ENCODE assay signal across 11 cellular contexts in the genomic region with DNA sequence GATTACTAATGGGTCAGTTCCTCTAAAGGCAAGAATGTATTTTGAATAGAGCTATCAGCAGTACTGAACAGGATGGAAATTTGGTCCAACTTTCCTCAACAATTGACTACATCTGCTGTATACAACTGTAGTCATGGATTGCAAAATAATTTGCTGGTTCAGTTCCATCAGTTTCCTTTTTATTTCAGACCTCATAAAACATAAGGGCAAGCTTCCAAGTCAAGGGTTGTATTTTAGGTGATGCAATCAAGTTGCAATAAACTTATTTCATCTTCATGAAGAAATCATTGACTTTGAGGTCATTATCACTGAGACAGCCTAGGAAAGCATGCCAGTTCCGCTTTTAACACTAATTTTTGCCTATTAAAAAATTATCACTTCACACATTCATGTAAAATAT.
A peak's percentile ranks its signal among the peaks of the same experiment; 100 is the strongest.
DNase-seq lines count a peak whose midpoint lies in the region; ATAC-seq, FAIRE-seq and TF ChIP-seq lines count a peak whose summit lies in the region.
"Had no signal": no experiment of that assay in that cellular context is flagged by ENCODE, and none has a peak within 500 bp of the region (broad histone marks: within the 10 kb centered on the region; RNA-seq: fewer than 3 reads in every experiment).

No MANE protein-coding gene starts in this region.

- 78% methylated on average over 1 of the region's 1 CpG for WGBS in right cardiac atrium

- in situ Hi-C loops in ACHN (cut with HindIII; ENCODE audit: low pct_ligation_motif_present, low pct_unique_long_range_greater_than_20kb, low sequenced_read_pairs) = no loop called here

- H3K27ac ChIP-seq in HCT116 (ENCODE audit: low read depth, low read length) = no peak overlapping the region
- no peak overlapping the region for H3K27ac ChIP-seq in right cardiac atrium (ENCODE audit: low read length)

- no peaks in the 10 kb centered on the region; a peak in 1 of 4 replicates for H3K4me1 ChIP-seq in HCT116 (ENCODE audit: control insufficient read depth in 1 of 2, insufficient read depth in 2 of 2, low read length in 2 of 2)
- H3K4me1 ChIP-seq in right cardiac atrium (ENCODE audit: control insufficient read depth, insufficient read depth, low read length) = no peaks in the 10 kb centered on the region

- TF ChIP-seq RAD21 in HCT116 (IDR thresholded peaks at IDR 0.05; ENCODE audit: low read depth) = no peak

- no peak overlapping the region for H3K9ac ChIP-seq in HCT116 (ENCODE audit: low read length)

- H3K9me2 ChIP-seq in HCT116 (ENCODE audit: insufficient read depth) = no peaks in the 10 kb centered on the region

- no peaks in the 10 kb centered on the region for H3K36me3 ChIP-seq in HCT116 (ENCODE audit: control insufficient read depth in 1 of 2, insufficient read depth in 2 of 2, low read length in 2 of 2)

- intact Hi-C loops in HCT116 (cut with micrococcal nuclease) = no loop called here
- intact Hi-C loops in right cardiac atrium (cut with DNase I) = no loop called here

- H3K9me3 ChIP-seq in HCT116 (ENCODE audit: control insufficient read depth in 1 of 2, insufficient read depth in 1 of 2, low read depth in 1 of 2, low read length in 2 of 2) = no peaks in the 10 kb centered on the region
- H3K9me3 ChIP-seq in right cardiac atrium (ENCODE audit: control insufficient read depth, low read length) = no peaks in the 10 kb centered on the region

- RAD21 ChIA-PET in HCT116 (lab: Charles Lee; ENCODE audit: low non-redundant PET in 1 of 2, low total read pairs in 2 of 2, uncharacterized antibody in 2 of 2, unreplicated experiment in 2 of 2) = no interaction called here

- TF ChIP-seq CTCF in HCT116 (IDR thresholded peaks at IDR 0.05 in 2 of 3, conservative IDR thresholded peaks at IDR 0.05 in 1 of 3; ENCODE audit: borderline replicate concordance in 1 of 3, insufficient read depth in 1 of 3, low read depth in 2 of 3, low read length in 2 of 3) (no peak), D721Med (IDR thresholded peaks at IDR 0.05; ENCODE audit: insufficient read depth, missing control alignments) (no peak)

- no peak overlapping the region for H3K4me2 ChIP-seq in HCT116 (ENCODE audit: low read length)

- no peak overlapping the region for H3K4me3 ChIP-seq in HCT116 (replicated peaks in 1 of 2; ENCODE audit: low read depth in 1 of 2, low read length in 2 of 2)
- H3K4me3 ChIP-seq in right cardiac atrium (ENCODE audit: low read length) = no peak overlapping the region

- POLR2A ChIA-PET in HCT116 (lab: Charles Lee) = interaction anchor here (2.3 kb wide), 1 partner anchor 12 kb away, joined by 7 read pairs; no protein-coding TSS in a partner anchor

- TF ChIP-seq POLR2A in HCT116 (IDR thresholded peaks at IDR 0.05; ENCODE audit: borderline replicate concordance, extremely low read depth, insufficient read depth, insufficient read length) = no peak

- H3K27me3 ChIP-seq in HCT116 (ENCODE audit: insufficient read depth, low read length) = no peaks in the 10 kb centered on the region
- H3K27me3 ChIP-seq in right cardiac atrium (ENCODE audit: control insufficient read depth, insufficient read depth) = no peaks in the 10 kb centered on the region

- FAIRE-seq in D721Med (lab: Jason Lieb, UNC) = no peak

- ATAC-seq in HCT116 (no peak), right cardiac atrium (peak; percentile 59 to 72), HG02973 (IDR thresholded peaks at IDR 0.05; ENCODE audit: unreplicated experiment) (no peak)

- DNase-seq in ACHN (peak; percentile 32), HCT116 (ENCODE audit: low read depth, low spot score) (peak; percentile 23), SKM-1 (lab: John Stamatoyannopoulos, UW; ENCODE audit: unreplicated experiment) (peak; percentile 7), right cardiac atrium (no peak), putamen (ENCODE audit: low spot score) (no peak), D721Med (ENCODE audit: insufficient read length, low spot score) (no peak)
- no peak for DNase-seq in activated CD8-positive, alpha-beta memory T cell treated with anti-CD3 and anti-CD28 coated beads, Interleukin-2, amount 50 U/mL, for 4 hours
- DNase-seq: CD4-positive, CD25-positive, alpha-beta regulatory T cell; dermis blood vessel endothelial cell; immature natural killer cell had no signal

- CTCF ChIA-PET in HCT116 (lab: Charles Lee) = no interaction called here

- no peaks in the 10 kb centered on the region for H4K20me1 ChIP-seq in HCT116 (ENCODE audit: insufficient read depth)

- no peak overlapping the region for H2AFZ ChIP-seq in HCT116 (ENCODE audit: low read depth, low read length, poor library complexity, severe bottlenecking)

- BruUV-seq in HCT116 (replicated peaks; lab: Mats Ljungman, UMichigan) = no TSS peak

- H3K79me2 ChIP-seq in HCT116 (ENCODE audit: insufficient read depth, low read length) = no peaks in the 10 kb centered on the region

TF ChIP-seq in HCT116, 20 proteins besides CTCF, POLR2A, EP300 and RAD21:
- TF ChIP-seq, protein P1, sequence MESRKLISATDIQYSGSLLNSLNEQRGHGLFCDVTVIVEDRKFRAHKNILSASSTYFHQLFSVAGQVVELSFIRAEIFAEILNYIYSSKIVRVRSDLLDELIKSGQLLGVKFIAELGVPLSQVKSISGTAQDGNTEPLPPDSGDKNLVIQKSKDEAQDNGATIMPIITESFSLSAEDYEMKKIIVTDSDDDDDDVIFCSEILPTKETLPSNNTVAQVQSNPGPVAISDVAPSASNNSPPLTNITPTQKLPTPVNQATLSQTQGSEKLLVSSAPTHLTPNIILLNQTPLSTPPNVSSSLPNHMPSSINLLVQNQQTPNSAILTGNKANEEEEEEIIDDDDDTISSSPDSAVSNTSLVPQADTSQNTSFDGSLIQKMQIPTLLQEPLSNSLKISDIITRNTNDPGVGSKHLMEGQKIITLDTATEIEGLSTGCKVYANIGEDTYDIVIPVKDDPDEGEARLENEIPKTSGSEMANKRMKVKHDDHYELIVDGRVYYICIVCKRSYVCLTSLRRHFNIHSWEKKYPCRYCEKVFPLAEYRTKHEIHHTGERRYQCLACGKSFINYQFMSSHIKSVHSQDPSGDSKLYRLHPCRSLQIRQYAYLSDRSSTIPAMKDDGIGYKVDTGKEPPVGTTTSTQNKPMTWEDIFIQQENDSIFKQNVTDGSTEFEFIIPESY (IDR thresholded peaks at IDR 0.05; ENCODE audit: extremely low read depth, insufficient replicate concordance, low read length) = no peak
- TF ChIP-seq EZH2 (IDR thresholded peaks at IDR 0.05) (no peak), MAX (IDR thresholded peaks at IDR 0.05) (peak; percentile 33; the same call in 1 of the 2 replicates), SIN3A (IDR thresholded peaks at IDR 0.05; ENCODE audit: low read depth) (no peak), CBX3 (IDR thresholded peaks at IDR 0.05; ENCODE audit: low read depth) (0 out of 2 replicates have a peak, but pooled peaks have one; percentile 36), ELF1 (IDR thresholded peaks at IDR 0.05; ENCODE audit: borderline replicate concordance, low read depth) (no peak), TCF7L2 (IDR thresholded peaks at IDR 0.05; ENCODE audit: borderline replicate concordance, extremely low read depth, insufficient read depth, insufficient read length) (peak; percentile 25), JUND (IDR thresholded peaks at IDR 0.05) (0 out of 2 replicates have a peak, but pooled peaks have one; percentile 28), EZH2phosphoT487 (IDR thresholded peaks at IDR 0.05; ENCODE audit: borderline replicate concordance) (no peak), EGR1 (IDR thresholded peaks at IDR 0.05; ENCODE audit: low read depth) (no peak), CEBPB (IDR thresholded peaks at IDR 0.05; ENCODE audit: low read depth) (peak; percentile 99), ZNF274 (IDR thresholded peaks at IDR 0.05; ENCODE audit: low read depth, low read length) (no peak), SP1 (IDR thresholded peaks at IDR 0.05; ENCODE audit: low read depth) (peak; percentile 61), YY1 (IDR thresholded peaks at IDR 0.05; ENCODE audit: extremely low read depth, insufficient replicate concordance, low read depth, low read length) (no peak)
- TF ChIP-seq, protein P2, sequence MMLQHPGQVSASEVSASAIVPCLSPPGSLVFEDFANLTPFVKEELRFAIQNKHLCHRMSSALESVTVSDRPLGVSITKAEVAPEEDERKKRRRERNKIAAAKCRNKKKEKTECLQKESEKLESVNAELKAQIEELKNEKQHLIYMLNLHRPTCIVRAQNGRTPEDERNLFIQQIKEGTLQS (IDR thresholded peaks at IDR 0.05) = peak; percentile 52; the same call in 1 of the 2 replicates

Comparison
In these comparisons a context has a peak if more than half of its experiments do, and no peak if none do; other contexts are left out.
1. DNase-seq: peak in ACHN (single experiment), HCT116 (single experiment) and SKM-1 (single experiment); none in right cardiac atrium (0 of 3), activated CD8-positive, alpha-beta memory T cell treated with anti-CD3 and anti-CD28 coated beads, Interleukin-2, amount 50 U/mL, for 4 hours (single experiment), putamen (single experiment) and D721Med (single experiment).
2. ATAC-seq: peak in right cardiac atrium (2 of 2); none in HCT116 (single experiment) and HG02973 (single experiment).